In the genomic region with DNA sequence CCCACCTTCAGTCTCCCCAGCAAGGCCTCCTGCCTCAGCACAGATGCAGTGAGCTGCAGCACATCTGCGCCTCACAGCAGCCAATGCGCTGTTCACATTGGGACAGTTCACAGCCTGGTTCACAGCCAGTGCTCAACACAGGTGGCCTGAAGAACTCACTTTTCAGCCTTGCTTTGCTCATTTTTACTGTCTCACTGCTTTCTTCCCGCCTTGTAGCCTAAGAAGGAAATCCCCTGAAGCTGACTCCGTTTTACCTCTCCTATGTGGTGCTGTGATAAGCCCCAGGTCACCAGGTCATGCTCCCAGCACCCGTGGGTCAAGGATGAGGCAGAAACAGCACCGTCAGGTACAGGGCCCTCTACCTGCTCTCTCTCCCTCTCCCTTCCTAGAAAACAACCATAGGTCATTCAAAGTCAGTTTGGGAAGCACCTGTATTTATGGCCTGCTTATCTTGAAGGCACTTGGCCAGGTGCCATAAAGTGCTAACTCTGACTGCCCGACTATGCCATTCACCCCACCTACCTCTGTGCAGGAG, we compare ENCODE assay signal across 9 cellular contexts. TPM values are rescaled to one million over a fixed set of nuclear protein-coding genes. Genes with fewer than 3 reads are reported as not detected.
DNase-seq lines count a peak whose midpoint lies in the region; ATAC-seq and TF ChIP-seq lines count a peak whose summit lies in the region.
"Had no signal": no experiment of that assay in that cellular context is flagged by ENCODE, and none has a peak within 500 bp of the region (broad histone marks: within the 10 kb centered on the region; RNA-seq: fewer than 3 reads in every experiment).

No MANE protein-coding gene starts in this region.

- in situ Hi-C loops in IMR-90 (cut with MboI; ENCODE audit: low sequenced_read_pairs), result no loop called here
- in situ Hi-C loops in ACHN (cut with HindIII; ENCODE audit: low pct_ligation_motif_present, low pct_unique_long_range_greater_than_20kb, low sequenced_read_pairs), result no loop called here

- H3K9me1 ChIP-seq in IMR-90 (ENCODE audit: insufficient read depth, low read length), result peaks cover 33% of the 10 kb centered on the region

- H4K8ac ChIP-seq in IMR-90 (ENCODE audit: low read depth in 2 of 2, low read length in 2 of 2), result no peak overlapping the region

- no peak overlapping the region for H3K27ac ChIP-seq in IMR-90 (ENCODE audit: insufficient read depth, low read length)
- no peak overlapping the region for H3K27ac ChIP-seq in fibroblast of lung (ENCODE audit: insufficient read depth, low read length)
- H3K27ac ChIP-seq in smooth muscle cell (ENCODE audit: low read depth), result no peak overlapping the region
- H3K27ac ChIP-seq in thyroid gland, result no peak overlapping the region

- H2BK120ac ChIP-seq in IMR-90 (ENCODE audit: low read depth, low read length), result peak overlapping the region; percentile 5; the same call in 1 of the 2 replicates

- no peaks in the 10 kb centered on the region for H3K27me3 ChIP-seq in IMR-90 (ENCODE audit: control insufficient read depth, insufficient read depth, low read length)
- no peaks in the 10 kb centered on the region for H3K27me3 ChIP-seq in fibroblast of lung (ENCODE audit: control insufficient read depth, insufficient read depth, low read length)
- H3K27me3 ChIP-seq in smooth muscle cell (ENCODE audit: low read depth), result no peaks in the 10 kb centered on the region
- H3K27me3 ChIP-seq in thyroid gland, result no peaks in the 10 kb centered on the region

- CTCF ChIA-PET in IMR-90 (lab: Yijun Ruan, JAX), result interaction anchor here (1.3 kb wide), 1 partner anchor 229 kb away, joined by 3 read pairs; no protein-coding TSS in a partner anchor
- CTCF ChIA-PET in activated CD8-positive, alpha-beta memory T cell treated with anti-CD3 and anti-CD28 coated beads, Interleukin-2, amount 10 ng/mL, durations not matched to agents 7 days and 5 days (lab: Charles Lee), result interaction anchor here (1.7 to 3.4 kb wide), 2 partner anchors 16 to 186 kb away, joined by 3 to 21 read pairs; a partner anchor contains a TSS

- H3K23ac ChIP-seq in IMR-90 (ENCODE audit: low read depth, low read length), result peak overlapping the region; percentile 58; the same call in 1 of the 2 replicates

- H3K56ac ChIP-seq in IMR-90 (ENCODE audit: extremely low read depth, insufficient read depth, low read length), result no peak overlapping the region

- POLR2A ChIA-PET in IMR-90 (lab: Charles Lee; ENCODE audit: unreplicated experiment), result no interaction called here

- peaks cover 41% of the 10 kb centered on the region for H3K27me3 Mint-ChIP-seq in activated CD8-positive, alpha-beta memory T cell treated with anti-CD3 and anti-CD28 coated beads, Interleukin-2, amount 10 ng/mL, durations not matched to agents 7 days and 5 days

- TF ChIP-seq CTCF in IMR-90 (conservative IDR thresholded peaks at IDR 0.05; ENCODE audit: low read depth, low read length), result no peak
- no peak for TF ChIP-seq CTCF in fibroblast of lung (conservative IDR thresholded peaks at IDR 0.05 in 1 of 2, IDR thresholded peaks at IDR 0.05 in 1 of 2; ENCODE audit: low read depth in 1 of 2, low read length in 2 of 2)
- TF ChIP-seq CTCF in smooth muscle cell (IDR thresholded peaks at IDR 0.05; ENCODE audit: borderline replicate concordance, insufficient read depth, poor library complexity, severe bottlenecking), result no peak
- no peak for TF ChIP-seq CTCF in thyroid gland (IDR thresholded peaks at IDR 0.05)

- no peaks in the 10 kb centered on the region for H3K9me3 Mint-ChIP-seq in activated CD8-positive, alpha-beta memory T cell treated with anti-CD3 and anti-CD28 coated beads, Interleukin-2, amount 10 ng/mL, durations not matched to agents 7 days and 5 days (ENCODE audit: low read depth)
- H3K9me3 Mint-ChIP-seq: activated B cell treated with CpG ODN at 0.5 μM for 24 hours had no signal

- peaks cover 2% of the 10 kb centered on the region; the same call in 1 of the 2 replicates for H3K36me3 ChIP-seq in IMR-90 (ENCODE audit: control insufficient read depth, insufficient read depth, low read length)
- no peaks in the 10 kb centered on the region for H3K36me3 ChIP-seq in fibroblast of lung (ENCODE audit: control insufficient read depth, insufficient read depth, low read length)
- no peaks in the 10 kb centered on the region for H3K36me3 ChIP-seq in smooth muscle cell (ENCODE audit: low read depth)
- H3K36me3 ChIP-seq in thyroid gland, result no peaks in the 10 kb centered on the region

- H2BK20ac ChIP-seq in IMR-90 (ENCODE audit: low read depth, low read length), result 0 out of 2 replicates have a peak overlapping the region, but pooled peaks have one; percentile 15

- peaks cover 3 to 50% of the 10 kb centered on the region in 2 experiments; a peak in 3 of 4 replicates for H3K79me1 ChIP-seq in IMR-90 (ENCODE audit: low read depth in 1 of 2, low read length in 2 of 2)

- H2BK5ac ChIP-seq in IMR-90 (ENCODE audit: low read depth, low read length, poor library complexity, severe bottlenecking), result no peak overlapping the region

- H3K9me3 ChIP-seq in IMR-90 (ENCODE audit: control insufficient read depth, insufficient read depth, low read length), result no peaks in the 10 kb centered on the region
- H3K9me3 ChIP-seq in fibroblast of lung (ENCODE audit: control insufficient read depth, insufficient read depth, low read depth, low read length), result no peaks in the 10 kb centered on the region
- H3K9me3 ChIP-seq in smooth muscle cell (replicated peaks; ENCODE audit: low read depth), result no peaks in the 10 kb centered on the region
- no peaks in the 10 kb centered on the region for H3K9me3 ChIP-seq in thyroid gland

- H4K91ac ChIP-seq in IMR-90 (ENCODE audit: insufficient read depth, low read depth, low read length), result peak overlapping the region; percentile 8; the same call in 1 of the 2 replicates

- peak overlapping the region; percentile 79 for H3K4me3 Mint-ChIP-seq in activated CD8-positive, alpha-beta memory T cell treated with anti-CD3 and anti-CD28 coated beads, Interleukin-2, amount 10 ng/mL, durations not matched to agents 7 days and 5 days

- no peak for TF ChIP-seq RAD21 in IMR-90 (IDR thresholded peaks at IDR 0.05; ENCODE audit: low read length)

- DNase-seq in IMR-90, result no peak
- no peak for DNase-seq in activated CD8-positive, alpha-beta memory T cell treated with anti-CD3 and anti-CD28 coated beads, Interleukin-2, amount 10 ng/mL, durations not matched to agents 7 days and 5 days
- DNase-seq in fibroblast of lung (ENCODE audit: low read depth in 2 of 2), result no peak
- no peak for DNase-seq in smooth muscle cell (lab: John Stamatoyannopoulos, UW; ENCODE audit: unreplicated experiment)
- no peak for DNase-seq in thyroid gland
- DNase-seq in ACHN, result no peak
- DNase-seq in amniotic stem cell (lab: John Stamatoyannopoulos, UW), result no peak
- no peak for DNase-seq in HUDEP-2 (lab: John Stamatoyannopoulos, UW; ENCODE audit: unreplicated experiment in 76 of 76)
- DNase-seq: activated B cell treated with CpG ODN at 0.5 μM for 24 hours had no signal

- dilution Hi-C loops in IMR-90 (cut with HindIII; ENCODE audit: low sequenced_read_pairs, unreplicated experiment), result no loop called here

- ATAC-seq in IMR-90 (ENCODE audit: low read depth), result no peak
- no peak for ATAC-seq in activated CD8-positive, alpha-beta memory T cell treated with anti-CD3 and anti-CD28 coated beads, Interleukin-2, amount 10 ng/mL, durations not matched to agents 7 days and 5 days

- peaks cover 22% of the 10 kb centered on the region for H3K79me2 ChIP-seq in fibroblast of lung (ENCODE audit: control insufficient read depth, insufficient read depth, low read length)
- H3K79me2 ChIP-seq in smooth muscle cell (ENCODE audit: low read depth), result peaks cover 28% of the 10 kb centered on the region

- H3K14ac ChIP-seq in IMR-90 (replicated peaks; ENCODE audit: low read depth, low read length), result peak overlapping the region; percentile 81

- 0 out of 2 replicates have a peak overlapping the region, but pooled peaks have one; percentile 7 for H3K18ac ChIP-seq in IMR-90 (ENCODE audit: low read depth, low read length)

- peak overlapping the region; percentile 16; the same call in 1 of the 2 replicates for H4K5ac ChIP-seq in IMR-90 (ENCODE audit: low read depth, low read length)

- intact Hi-C loops in IMR-90 (cut with micrococcal nuclease) (loop anchor here (2.0 to 10.0 kb wide), 5 partner anchors 214 to 1764 kb away; a partner anchor contains a TSS), thyroid gland (cut with DNase I) (no loop called here)

- 0 out of 2 replicates have a peak overlapping the region, but pooled peaks have one; percentile 16 for H3K9ac ChIP-seq in IMR-90 (ENCODE audit: low read depth, low read length)
- no peak overlapping the region for H3K9ac ChIP-seq in fibroblast of lung (ENCODE audit: insufficient read depth, low read length)
- no peak overlapping the region for H3K9ac ChIP-seq in smooth muscle cell (ENCODE audit: low read depth)

- BruUV-seq in IMR-90 (replicated peaks; lab: Mats Ljungman, UMichigan), result no TSS peak

- H2BK15ac ChIP-seq in IMR-90 (ENCODE audit: low read depth, low read length), result no peak overlapping the region; the same call in 2 of the 3 replicates

- H3K4me2 ChIP-seq in IMR-90 (ENCODE audit: low read depth, low read length) (peak overlapping the region; percentile 98), fibroblast of lung (ENCODE audit: extremely low read depth, insufficient read depth, low read length) (peak overlapping the region; percentile 78), smooth muscle cell (peak overlapping the region; percentile 95)

- no peak for TF ChIP-seq POLR2A in IMR-90 (IDR thresholded peaks at IDR 0.05; ENCODE audit: low read depth, low read length)
- TF ChIP-seq POLR2A in thyroid gland (IDR thresholded peaks at IDR 0.05), result no peak

- peak overlapping the region; percentile 30; the same call in 1 of the 2 replicates for H3K4ac ChIP-seq in IMR-90 (ENCODE audit: low read depth, low read length)

- H2AFZ ChIP-seq in IMR-90 (replicated peaks; ENCODE audit: low read length, poor library complexity) (no peak overlapping the region), fibroblast of lung (ENCODE audit: low read length) (no peak overlapping the region), smooth muscle cell (ENCODE audit: low read depth) (no peak overlapping the region)

- H3K4me1 Mint-ChIP-seq in activated CD8-positive, alpha-beta memory T cell treated with anti-CD3 and anti-CD28 coated beads, Interleukin-2, amount 10 ng/mL, durations not matched to agents 7 days and 5 days, result peaks cover 58% of the 10 kb centered on the region

- H3K4me3 ChIP-seq in IMR-90 (ENCODE audit: insufficient read depth, low read depth, low read length), result peak overlapping the region; percentile 82
- H3K4me3 ChIP-seq in fibroblast of lung (replicated peaks in 1 of 4; ENCODE audit: control extremely low read depth in 1 of 4, insufficient read depth in 1 of 4, low read depth in 3 of 4, low read length in 4 of 4), result peak overlapping the region in 3 of 4 experiments; percentile 66 to 73 (median 66)
- peak overlapping the region; percentile 97 for H3K4me3 ChIP-seq in smooth muscle cell
- no peak overlapping the region for H3K4me3 ChIP-seq in thyroid gland (replicated peaks in 1 of 3)

- no peak overlapping the region for H3K27ac Mint-ChIP-seq in activated CD8-positive, alpha-beta memory T cell treated with anti-CD3 and anti-CD28 coated beads, Interleukin-2, amount 10 ng/mL, durations not matched to agents 7 days and 5 days
- H3K27ac Mint-ChIP-seq: activated B cell treated with CpG ODN at 0.5 μM for 24 hours had no signal

- H3K4me1 ChIP-seq in IMR-90 (ENCODE audit: control insufficient read depth, insufficient read depth, low read length) (peaks cover 23% of the 10 kb centered on the region), fibroblast of lung (ENCODE audit: control insufficient read depth, extremely low read depth, insufficient read depth, low read length) (peaks cover 16% of the 10 kb centered on the region), smooth muscle cell (ENCODE audit: low read depth) (peaks cover 33% of the 10 kb centered on the region), thyroid gland (peaks cover 5 to 7% of the 10 kb centered on the region in 2 donors)

- no peaks in the 10 kb centered on the region for H3K36me3 Mint-ChIP-seq in activated CD8-positive, alpha-beta memory T cell treated with anti-CD3 and anti-CD28 coated beads, Interleukin-2, amount 10 ng/mL, durations not matched to agents 7 days and 5 days

- peak overlapping the region; percentile 41 for H2AK5ac ChIP-seq in IMR-90 (ENCODE audit: low read depth, low read length)

- H2AK9ac ChIP-seq in IMR-90 (replicated peaks; ENCODE audit: low read depth, low read length, poor library complexity), result no peak overlapping the region

- 93% methylated on average over 3 of the region's 7 CpGs; no CpG with 5 or more reads in 1 of the 2 experiments for WGBS in IMR-90 (ENCODE audit: extremely low coverage in 2 of 2, insufficient read length in 1 of 2), 2 experiments
- 73% methylated on average over 7 of the region's 7 CpGs for WGBS in smooth muscle cell (ENCODE audit: low lambda C conversion rate)
- WGBS in thyroid gland, 2 donors, result 87 to 88% methylated on average over 7 of the region's 7 CpGs

- peaks cover 19% of the 10 kb centered on the region for H3F3A ChIP-seq in smooth muscle cell (ENCODE audit: low read depth)

- H4K20me1 ChIP-seq in IMR-90 (ENCODE audit: insufficient read depth, low read length), result peaks cover 7% of the 10 kb centered on the region; the same call in 1 of the 2 replicates
- H4K20me1 ChIP-seq in fibroblast of lung (ENCODE audit: control insufficient read depth, extremely low read depth, insufficient read depth, low read length), result no peaks in the 10 kb centered on the region
- peaks cover 4% of the 10 kb centered on the region for H4K20me1 ChIP-seq in smooth muscle cell (ENCODE audit: low read depth)

RNA-seq across cellular contexts. Expression of a gene that starts 1.1 kb away (rescaled TPM):
- total RNA-seq in IMR-90 (2012; rRNA removed), result 1.8 and 2.5 TPM in 2 replicates
- 0.39 and 0.46 TPM in 2 replicates for polyA plus RNA-seq in IMR-90 (2012; rRNA removed)
- 0.04 and 0.05 TPM in 2 replicates for polyA plus RNA-seq in IMR-90 (2012; cell fraction: cytosol; rRNA removed)
- polyA plus RNA-seq in IMR-90 (2012; cell fraction: nucleus; rRNA removed; ENCODE audit: low replicate concordance), result 0.05 and 0.91 TPM in 2 replicates
- under 1 TPM; 0.07 to 0.41 TPM for total RNA-seq in activated CD8-positive, alpha-beta memory T cell treated with anti-CD3 and anti-CD28 coated beads, Interleukin-2, amount 10 ng/mL, durations not matched to agents 7 days and 5 days
- total RNA-seq in fibroblast of lung, result 1.8 and 3.6 TPM in 2 replicates
- 2.2 and 14.6 TPM in 2 replicates for polyA plus RNA-seq in fibroblast of lung
- 1.6 and 10.1 TPM in 2 replicates for polyA plus RNA-seq in fibroblast of lung (2012)
- polyA minus RNA-seq in fibroblast of lung (ENCODE audit: low replicate concordance), result 0.26 and 1.7 TPM in 2 replicates
- total RNA-seq in smooth muscle cell, result 13.9 and 15.6 TPM in 2 replicates
- polyA plus RNA-seq in smooth muscle cell, result 0.54 and 2.1 TPM in 2 replicates
- total RNA-seq in thyroid gland, result 1 to 10 TPM in 3 of 4 donors, under 1 TPM in 1; 0.94 to 3.1 (median 1.5) TPM
- total RNA-seq: activated B cell treated with CpG ODN at 0.5 μM for 24 hours had no signal

Comparison
In these comparisons a context has a peak if more than half of its experiments do, and no peak if none do; other contexts are left out.
1. H3K4me3 ChIP-seq: peak in IMR-90 (single experiment), fibroblast of lung (3 of 4) and smooth muscle cell (single experiment); none in thyroid gland (0 of 3).
2. Peak in every context shown above with its lines, with median percentiles within 50 percentile points of each other: H3K4me2 ChIP-seq.